ENCODE assay signal across 8 cellular contexts in the genomic region with DNA sequence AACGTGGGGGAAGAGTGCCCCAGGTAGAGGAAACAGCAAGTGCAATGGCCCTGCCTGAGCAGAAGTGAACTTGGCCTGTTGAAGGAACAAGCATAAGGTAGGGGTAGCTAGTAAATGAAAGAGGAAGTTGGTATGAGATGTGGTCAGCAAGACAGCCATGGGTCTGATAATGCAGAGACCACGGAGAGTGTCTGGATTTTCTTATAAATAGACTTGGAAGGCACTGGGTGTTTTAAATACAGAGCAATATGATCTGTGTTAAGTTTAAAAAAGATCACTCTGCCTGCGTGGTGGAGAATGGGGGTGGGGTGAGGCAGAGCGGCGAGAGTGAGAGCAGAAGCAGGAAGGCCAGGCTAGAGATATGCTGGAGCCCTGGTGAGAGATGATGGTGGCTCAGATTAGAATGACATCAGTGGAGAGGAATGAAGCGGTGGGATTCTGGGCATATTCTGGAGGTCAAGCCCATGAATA. TPM values are rescaled to one million over a fixed set of nuclear protein-coding genes. Genes with fewer than 3 reads are reported as not detected.
DNase-seq lines count a peak whose midpoint lies in the region; ATAC-seq lines count a peak whose summit lies in the region.

No MANE protein-coding gene starts in this region.

- H3K36me3 Mint-ChIP-seq in activated T-cell treated with anti-CD3 and anti-CD28 coated beads, Interleukin-2, amount 50 U/mL, for 72 hours (ENCODE audit: insufficient read depth in 2 of 2) = peaks cover 16 to 27% of the 10 kb centered on the region in 2 donors

- H3K36me3 ChIP-seq in Karpas-422 (ENCODE audit: insufficient read depth, low read length) = no peaks in the 10 kb centered on the region

- no peaks in the 10 kb centered on the region for H3K9me2 ChIP-seq in Karpas-422 (replicated peaks; ENCODE audit: insufficient read depth, low read length)

- peak overlapping the region; percentile 72 to 91 for H3K4me3 Mint-ChIP-seq in activated T-cell treated with anti-CD3 and anti-CD28 coated beads, Interleukin-2, amount 50 U/mL, for 72 hours

- no peaks in the 10 kb centered on the region for H4K20me1 ChIP-seq in Karpas-422 (ENCODE audit: insufficient read depth, low read depth, low read length)

- peak overlapping the region; percentile 68 for H3K27ac ChIP-seq in Karpas-422 (ENCODE audit: low read length)

- no peaks in the 10 kb centered on the region for H3K9me3 Mint-ChIP-seq in activated T-cell treated with anti-CD3 and anti-CD28 coated beads, Interleukin-2, amount 50 U/mL, for 72 hours

- H3K4me1 Mint-ChIP-seq in activated T-cell treated with anti-CD3 and anti-CD28 coated beads, Interleukin-2, amount 50 U/mL, for 72 hours (ENCODE audit: low read depth) = peaks cover 52% of the 10 kb centered on the region

- H3K27me3 ChIP-seq in Karpas-422 (ENCODE audit: low read length) = peaks cover 2% of the 10 kb centered on the region; the same call in 1 of the 2 replicates

- peak overlapping the region; percentile 34; the same call in 1 of the 2 replicates for H3K4me3 ChIP-seq in Karpas-422 (ENCODE audit: low read length)

- H3K4me2 ChIP-seq in Karpas-422 (ENCODE audit: low read depth, low read length, poor library complexity, severe bottlenecking) = peak overlapping the region; percentile 69

- H3K9me3 ChIP-seq in Karpas-422 (ENCODE audit: low read length) = no peaks in the 10 kb centered on the region

- DNase-seq in Karpas-422 (peak; percentile 83), kidney tubule cell (ENCODE audit: low spot score) (peak; percentile 32), HT-29 (ENCODE audit: low spot score) (no peak), NCI-H2171 (lab: John Stamatoyannopoulos, UW) (no peak)
- peak; percentile 11 to 45 for DNase-seq in activated T-cell treated with anti-CD3 and anti-CD28 coated beads, Interleukin-2, amount 50 U/mL, for 72 hours
- DNase-seq in activated CD4-positive, CD25-positive, alpha-beta regulatory T cell treated with anti-CD3 and anti-CD28 coated beads, Interleukin-2, amount 50 U/mL, for 72 hours = no peak

- H3K79me2 ChIP-seq in Karpas-422 (ENCODE audit: low read length) = no peaks in the 10 kb centered on the region

- H3K9ac ChIP-seq in Karpas-422 (ENCODE audit: low read length) = peak overlapping the region; percentile 53

- H3K4me1 ChIP-seq in Karpas-422 (ENCODE audit: low read length) = peaks cover 46% of the 10 kb centered on the region

- H2AFZ ChIP-seq in Karpas-422 (ENCODE audit: low read length) = peak overlapping the region; percentile 17

- H3K27me3 Mint-ChIP-seq in activated T-cell treated with anti-CD3 and anti-CD28 coated beads, Interleukin-2, amount 50 U/mL, for 72 hours (ENCODE audit: low read depth) = peaks cover 6% of the 10 kb centered on the region

- peak overlapping the region; percentile 63 for H3K27ac Mint-ChIP-seq in activated T-cell treated with anti-CD3 and anti-CD28 coated beads, Interleukin-2, amount 50 U/mL, for 72 hours

- ATAC-seq in GM18502 (IDR thresholded peaks at IDR 0.05; ENCODE audit: poor library complexity, unreplicated experiment) (peak; percentile 90), GM21786 (IDR thresholded peaks at IDR 0.05; ENCODE audit: unreplicated experiment) (peak; percentile 93)
- peak; percentile 18 to 26 for ATAC-seq in activated T-cell treated with anti-CD3 and anti-CD28 coated beads, Interleukin-2, amount 50 U/mL, for 72 hours (replicated peaks in 1 of 2)

RNA-seq across cellular contexts. Expression of gene ADAM19, which starts 4.2 kb away (rescaled TPM):
- total RNA-seq in Karpas-422 (2014; rRNA removed; shearing (Covaris generic); ENCODE audit: low replicate concordance) = 4.9 and 5.7 TPM in 2 replicates
- 100 to 1,000 TPM in 1 of 2 donors, 10 to 100 TPM in 1; 50.2 to 127 TPM for total RNA-seq in activated T-cell treated with anti-CD3 and anti-CD28 coated beads, Interleukin-2, amount 50 U/mL, for 72 hours
- 9.3 and 11.2 TPM in 2 replicates for total RNA-seq in HT-29 (2014; rRNA removed; shearing (Covaris generic))

Comparison
In these comparisons a context has a peak if more than half of its experiments do, and no peak if none do; other contexts are left out.
1. ATAC-seq: peak in every context shown above with its lines; median percentile 93 in GM21786; 90 in GM18502; 22 in activated T-cell treated with anti-CD3 and anti-CD28 coated beads, Interleukin-2, amount 50 U/mL, for 72 hours.
2. DNase-seq: peak in Karpas-422 (single experiment), activated T-cell treated with anti-CD3 and anti-CD28 coated beads, Interleukin-2, amount 50 U/mL, for 72 hours (2 of 2) and kidney tubule cell (single experiment); none in activated CD4-positive, CD25-positive, alpha-beta regulatory T cell treated with anti-CD3 and anti-CD28 coated beads, Interleukin-2, amount 50 U/mL, for 72 hours (single experiment), HT-29 (single experiment) and NCI-H2171 (single experiment).